In genomic region chr2:57180042-57180567, GRCh38 we compare ENCODE assay signal across 16 cellular contexts.
DNase-seq lines count a peak whose midpoint lies in the region; ATAC-seq and TF ChIP-seq lines count a peak whose summit lies in the region.
"Had no signal": no experiment of that assay in that cellular context is flagged by ENCODE, and none has a peak within 500 bp of the region (broad histone marks: within the 10 kb centered on the region; RNA-seq: fewer than 3 reads in every experiment).

No MANE protein-coding gene starts in this region.

- DNase-seq in GM23248 (peak; percentile 50), RWPE2 (ENCODE audit: low spot score) (no peak), epithelial cell of proximal tubule (ENCODE audit: low read depth) (peak; percentile 7), sciatic nerve (ENCODE audit: low spot score) (no peak), ascending aorta (ENCODE audit: low spot score in 2 of 2) (no peak), DMS 273 (lab: John Stamatoyannopoulos, UW; ENCODE audit: unreplicated experiment) (no peak)
- DNase-seq: activated CD8-positive, alpha-beta T cell treated with anti-CD3 and anti-CD28 coated beads for 36 hours; activated effector memory CD4-positive, alpha-beta T cell treated with anti-CD3 and anti-CD28 coated beads, Interleukin-2, amount 50 U/mL, for 16 hours; CD4-positive, alpha-beta memory T cell; NCI-H1417 treated with DMSO at 0.1 percent for 48 hours; NCI-H69; retina; stimulated activated naive CD8-positive, alpha-beta T cell treated with anti-CD3 and anti-CD28 coated beads, Interleukin-15, Interleukin-2, amounts not matched to agents 100 U/mL and 50 U/mL, for 24 hours had no signal

- no peaks in the 10 kb centered on the region for H3K9me3 ChIP-seq in GM23248 (ENCODE audit: low read depth)
- H3K9me3 ChIP-seq in RWPE2 (ENCODE audit: severe bottlenecking), result no peaks in the 10 kb centered on the region
- H3K9me3 ChIP-seq in ascending aorta, result no peaks in the 10 kb centered on the region

- H3K4me3 ChIP-seq in GM23248 (no peak overlapping the region), RWPE2 (ENCODE audit: severe bottlenecking) (no peak overlapping the region), epithelial cell of proximal tubule (ENCODE audit: low read depth, low read length) (no peak overlapping the region), ascending aorta (no peak overlapping the region)
- H3K4me3 ChIP-seq: K562 had no signal

- no peaks in the 10 kb centered on the region for H3F3A ChIP-seq in GM23248 (ENCODE audit: insufficient read depth)

- peak; percentile 90 for ATAC-seq in RWPE2 (ENCODE audit: low read depth)
- peak; percentile 45 for ATAC-seq in sciatic nerve
- no peak for ATAC-seq in HG02642 (IDR thresholded peaks at IDR 0.05; ENCODE audit: poor library complexity, unreplicated experiment)
- ATAC-seq: activated CD8-positive, alpha-beta T cell treated with anti-CD3 and anti-CD28 coated beads for 36 hours; K562; Right ventricle myocardium inferior; stimulated activated naive CD8-positive, alpha-beta T cell treated with anti-CD3 and anti-CD28 coated beads, Interleukin-15, Interleukin-2, amounts not matched to agents 100 U/mL and 50 U/mL, for 24 hours had no signal

- no peaks in the 10 kb centered on the region for H3K9me2 ChIP-seq in GM23248 (ENCODE audit: insufficient read depth)

- H3K9ac ChIP-seq in GM23248, result no peak overlapping the region

- H3K36me3 ChIP-seq in GM23248 (ENCODE audit: low read depth), result no peaks in the 10 kb centered on the region
- no peaks in the 10 kb centered on the region for H3K36me3 ChIP-seq in RWPE2 (ENCODE audit: low read depth)
- H3K36me3 ChIP-seq in ascending aorta, result no peaks in the 10 kb centered on the region

- peak overlapping the region; percentile 8 for H3K4me2 ChIP-seq in GM23248 (ENCODE audit: unreplicated experiment)

- H3K4me1 ChIP-seq in GM23248 (ENCODE audit: insufficient read depth) (peaks cover 31% of the 10 kb centered on the region), RWPE2 (ENCODE audit: insufficient read depth, poor library complexity, severe bottlenecking) (peaks cover 37% of the 10 kb centered on the region), ascending aorta (no peaks in the 10 kb centered on the region)

- no peaks in the 10 kb centered on the region for H4K20me1 ChIP-seq in GM23248 (ENCODE audit: insufficient read depth)

- H3K27me3 ChIP-seq in GM23248 (replicated peaks; ENCODE audit: insufficient read depth) (no peaks in the 10 kb centered on the region), RWPE2 (ENCODE audit: insufficient read depth, poor library complexity, severe bottlenecking) (no peaks in the 10 kb centered on the region), ascending aorta (no peaks in the 10 kb centered on the region)

- H3K79me2 ChIP-seq in GM23248 (ENCODE audit: insufficient read depth), result no peaks in the 10 kb centered on the region

- WGBS in GM23248 (ENCODE audit: low coverage in 1 of 2, low lambda C conversion rate in 2 of 2, missing lambda C conversion rate in 2 of 2), 2 experiments, result 20 to 25% methylated on average over 4 of the region's 4 CpGs

- intact Hi-C loops in sciatic nerve (cut with DNase I), result no loop called here
- intact Hi-C loops in ascending aorta (cut with DNase I), result no loop called here

- H2AFZ ChIP-seq in GM23248, result no peak overlapping the region

- TF ChIP-seq CTCF in RWPE2 (IDR thresholded peaks at IDR 0.05; ENCODE audit: poor library complexity, severe bottlenecking) (no peak), epithelial cell of proximal tubule (conservative IDR thresholded peaks at IDR 0.05; ENCODE audit: low read depth, low read length) (no peak), ascending aorta (IDR thresholded peaks at IDR 0.05) (no peak)

- in situ Hi-C loops in GM23248 (cut with MboI), result no loop called here

- H3K27ac ChIP-seq in GM23248 (peak overlapping the region; percentile 7), RWPE2 (ENCODE audit: poor library complexity, severe bottlenecking) (peak overlapping the region; percentile 93), ascending aorta (no peak overlapping the region)

Comparison
In these comparisons a context has a peak if more than half of its experiments do, and no peak if none do; other contexts are left out.
1. DNase-seq: peak in GM23248 (single experiment) and epithelial cell of proximal tubule (single experiment); none in RWPE2 (single experiment), sciatic nerve (single experiment), ascending aorta (0 of 2) and DMS 273 (single experiment).
2. H3K27ac ChIP-seq: peak in GM23248 (single experiment) and RWPE2 (single experiment); none in ascending aorta (0 of 2).